ENCODE assay signal across 36 cellular contexts in the genomic region with DNA sequence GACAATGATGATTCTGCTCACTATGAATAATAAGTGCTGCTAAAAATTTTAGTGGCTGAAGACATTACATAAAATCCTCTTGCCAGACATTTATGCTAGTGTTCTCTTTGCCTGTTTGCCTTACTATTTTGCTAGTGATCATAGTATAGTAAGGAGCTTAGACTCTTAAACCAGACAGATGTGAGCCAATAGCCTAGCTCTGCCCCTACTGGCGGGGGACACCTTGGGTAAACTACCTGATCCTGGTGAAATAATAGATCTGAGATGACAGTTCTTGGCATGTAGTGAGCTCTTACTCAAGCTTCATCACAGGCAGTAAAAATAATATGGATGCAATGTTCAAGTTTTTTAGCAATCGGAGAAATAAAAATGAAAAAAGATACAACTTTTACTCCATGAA. TPM values are rescaled to one million over a fixed set of nuclear protein-coding genes. Genes with fewer than 3 reads are reported as not detected.
"Had no signal": no experiment of that assay in that cellular context is flagged by ENCODE, and none has a peak within 500 bp of the region (broad histone marks: within the 10 kb centered on the region; RNA-seq: fewer than 3 reads in every experiment).

No MANE protein-coding gene starts in this region.

- H3K4me1 ChIP-seq: esophagus squamous epithelium, heart right ventricle, lower lobe of right lung, prostate gland, right atrium auricular region, sigmoid colon, thyroid gland, vagina had no signal

- H3K27me3 Mint-ChIP-seq: dendritic cell treated with granulocyte-macrophage colony-stimulating factor and Interleukin-4, amounts not matched to agents 40 ng/mL and 50 ng/mL, for 4 days; naive thymus-derived CD8-positive, alpha-beta T cell had no signal

- H3K27ac Mint-ChIP-seq: dendritic cell treated with granulocyte-macrophage colony-stimulating factor and Interleukin-4, amounts not matched to agents 40 ng/mL and 50 ng/mL, for 4 days; immature natural killer cell; stimulated activated effector memory CD8-positive, alpha-beta T cell treated with anti-CD3 and anti-CD28 coated beads, Interleukin-12 subunit alpha, Interleukin-12 subunit beta, amount 100 ng/mL, for 72 hours had no signal

- H3K9me3 Mint-ChIP-seq: dendritic cell treated with granulocyte-macrophage colony-stimulating factor and Interleukin-4, amounts not matched to agents 40 ng/mL and 50 ng/mL, for 4 days; immature natural killer cell; naive thymus-derived CD8-positive, alpha-beta T cell; nephron progenitor cell; stimulated activated effector memory CD8-positive, alpha-beta T cell treated with anti-CD3 and anti-CD28 coated beads, Interleukin-12 subunit alpha, Interleukin-12 subunit beta, amount 100 ng/mL, for 72 hours had no signal

- H3K27me3 ChIP-seq: esophagus squamous epithelium, right atrium auricular region, sigmoid colon, stomach, thyroid gland, vagina had no signal

- H3K9me3 ChIP-seq: esophagus squamous epithelium, heart right ventricle, lower lobe of right lung, prostate gland, right atrium auricular region, sigmoid colon, stomach, thyroid gland, vagina had no signal

- H3K4me3 Mint-ChIP-seq: dendritic cell treated with granulocyte-macrophage colony-stimulating factor and Interleukin-4, amounts not matched to agents 40 ng/mL and 50 ng/mL, for 4 days; immature natural killer cell; naive thymus-derived CD8-positive, alpha-beta T cell; nephron progenitor cell; stimulated activated effector memory CD8-positive, alpha-beta T cell treated with anti-CD3 and anti-CD28 coated beads, Interleukin-12 subunit alpha, Interleukin-12 subunit beta, amount 100 ng/mL, for 72 hours had no signal

- H3K36me3 ChIP-seq: esophagus squamous epithelium, heart right ventricle, lower lobe of right lung, prostate gland, right atrium auricular region, sigmoid colon, stomach, thyroid gland, vagina had no signal

- H3K4me1 Mint-ChIP-seq: naive thymus-derived CD8-positive, alpha-beta T cell; nephron progenitor cell; stimulated activated effector memory CD8-positive, alpha-beta T cell treated with anti-CD3 and anti-CD28 coated beads, Interleukin-12 subunit alpha, Interleukin-12 subunit beta, amount 100 ng/mL, for 72 hours had no signal

- H3K36me3 Mint-ChIP-seq: stimulated activated effector memory CD8-positive, alpha-beta T cell treated with anti-CD3 and anti-CD28 coated beads, Interleukin-12 subunit alpha, Interleukin-12 subunit beta, amount 100 ng/mL, for 72 hours had no signal

- H3K27ac ChIP-seq: esophagus squamous epithelium, heart right ventricle, lower lobe of right lung, prostate gland, right atrium auricular region, sigmoid colon, stomach, thyroid gland, vagina had no signal

- DNase-seq: effector CD8-positive, alpha-beta T cell; esophagus squamous epithelium; foreskin melanocyte; glutamatergic neuron; heart right ventricle; hypothalamus; immature natural killer cell; islet precursor cell; kidney glomerular epithelial cell; left colon; left ventricle myocardium superior; lower lobe of right lung; naive thymus-derived CD8-positive, alpha-beta T cell; nephron progenitor cell; nucleus accumbens; sigmoid colon; stimulated activated CD4-positive, alpha-beta T cell treated with anti-CD3 and anti-CD28 coated beads, Interleukin-2, amount 100 ng/mL, for 24 hours; stimulated activated CD4-positive, alpha-beta T cell treated with anti-CD3 and anti-CD28 coated beads, Interleukin-4, amount 100 ng/mL, for 24 hours; stimulated activated naive CD4-positive, alpha-beta T cell treated with Interleukin-2 at 50 U/mL for 16 hours; stomach; thyroid gland; trophoblast cell had no signal

- H3K4me3 ChIP-seq: esophagus squamous epithelium, heart right ventricle, lower lobe of right lung, prostate gland, right atrium auricular region, sigmoid colon, stomach, thyroid gland, vagina had no signal

- ATAC-seq: heart right ventricle; left colon; left ventricle myocardium superior; lower lobe of right lung; naive thymus-derived CD8-positive, alpha-beta T cell; stimulated activated effector memory CD8-positive, alpha-beta T cell treated with anti-CD3 and anti-CD28 coated beads, Interleukin-12 subunit alpha, Interleukin-12 subunit beta, amount 100 ng/mL, for 72 hours had no signal

RNA-seq across cellular contexts. Expression of gene ENPP3, which starts 18.8 kb away (rescaled TPM):
- total RNA-seq: endothelial cell of umbilical vein, left ventricle myocardium superior, osteocyte had no signal

RNA-seq across cellular contexts. Expression of gene OR2A4, which starts 45.2 kb away (rescaled TPM):
- total RNA-seq: endothelial cell of umbilical vein; epithelial cell of proximal tubule; heart right ventricle; left ventricle myocardium superior; lower lobe of right lung; mesenteric fat pad; myocyte; naive thymus-derived CD8-positive, alpha-beta T cell; osteocyte; prostate gland; right atrium auricular region; temporal lobe; thyroid gland; ureter; vagina had no signal

RNA-seq across cellular contexts. Expression of gene CTAGE9, which starts 54.9 kb away (rescaled TPM):
- total RNA-seq: endothelial cell of umbilical vein; epithelial cell of proximal tubule; esophagus squamous epithelium; heart right ventricle; left colon; left ventricle myocardium superior; lower lobe of right lung; mesenteric fat pad; myocyte; naive thymus-derived CD8-positive, alpha-beta T cell; osteocyte; prostate gland; right atrium auricular region; sigmoid colon; skeletal muscle tissue; subcutaneous adipose tissue; temporal lobe; ureter; vagina had no signal
